ENCODE assay signal across 32 cellular contexts in the genomic region with DNA sequence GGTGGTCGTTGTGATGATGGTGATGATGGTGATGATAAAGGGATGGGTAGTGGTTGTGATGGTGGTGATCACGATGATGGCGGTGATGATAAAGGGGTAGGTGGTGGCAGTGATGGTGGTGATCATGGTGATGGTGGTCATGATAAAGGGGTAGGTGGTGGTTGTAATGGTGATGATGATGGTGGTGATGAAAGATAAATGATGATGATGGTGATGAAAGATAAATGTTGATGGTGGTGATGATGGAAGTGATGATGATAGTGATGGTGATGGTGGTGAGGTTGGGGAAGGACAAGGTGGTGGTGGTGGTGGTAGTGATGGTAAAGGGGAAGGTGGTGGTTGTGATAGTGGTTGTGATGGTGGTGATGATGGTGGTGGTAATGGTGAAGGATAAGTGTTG. TPM values are rescaled to one million over a fixed set of nuclear protein-coding genes. Genes with fewer than 3 reads are reported as not detected.
"Had no signal": no experiment of that assay in that cellular context is flagged by ENCODE, and none has a peak within 500 bp of the region (broad histone marks: within the 10 kb centered on the region; RNA-seq: fewer than 3 reads in every experiment).

No MANE protein-coding gene starts in this region.

- DNase-seq: activated CD4-positive, alpha-beta T cell treated with anti-CD3 and anti-CD28 coated beads for 48 hours; activated CD4-positive, alpha-beta T cell treated with anti-CD3 and anti-CD28 coated beads, Interleukin-2, amount 50 U/mL, for 48 hours; activated CD8-positive, alpha-beta memory T cell treated with anti-CD3 and anti-CD28 coated beads for 24 hours; activated effector memory CD4-positive, alpha-beta T cell treated with Interleukin-2 at 50 U/mL for 16 hours; activated naive CD4-positive, alpha-beta T cell treated with Interleukin-2 at 50 U/mL for 16 hours; aorta; body of pancreas; cerebellar nuclear complex; colonic mucosa; dorsolateral prefrontal cortex; effector memory CD4-positive, alpha-beta T cell; esophagus squamous epithelium; foreskin melanocyte; glutamatergic neuron; left colon; mammary epithelial cell; naive B cell; right cardiac atrium; stimulated activated CD4-positive, alpha-beta T cell treated with anti-CD3 and anti-CD28 coated beads, Interleukin-4, amount 100 ng/mL, for 1 hour; stomach; SW 1271; T1000; WERI-Rb-1 had no signal

- ATAC-seq: activated CD4-positive, CD25-positive, alpha-beta regulatory T cell treated with anti-CD3 and anti-CD28 coated beads, Interleukin-2, amount 50 U/mL, for 24 hours; body of pancreas; left colon; right cardiac atrium had no signal

- H3K9me3 Mint-ChIP-seq: T-helper 1 cell treated with Interleukin-12 subunit alpha and Interleukin-12 subunit beta and Interleukin-4 antibody, amounts not matched to agents 30 μg/mL and 1 μg/mL, for 36 hours had no signal

- H3K79me2 ChIP-seq: hepatocyte had no signal

- H3K27ac Mint-ChIP-seq: activated naive CD8-positive, alpha-beta T cell; mesothelial cell of epicardium; T-helper 1 cell treated with Interleukin-12 subunit alpha and Interleukin-12 subunit beta and Interleukin-4 antibody, amounts not matched to agents 30 μg/mL and 1 μg/mL, for 36 hours had no signal

- FAIRE-seq: kidney had no signal

- H3K4me2 ChIP-seq: hepatocyte had no signal

- H2AFZ ChIP-seq: hepatocyte had no signal

- H3K4me1 ChIP-seq: body of pancreas, colonic mucosa, tibial artery had no signal

- H3K27me3 ChIP-seq: body of pancreas, colonic mucosa, dorsolateral prefrontal cortex, esophagus squamous epithelium, hepatocyte, stomach, suprapubic skin had no signal

- H3K9me3 ChIP-seq: body of pancreas, colonic mucosa, esophagus squamous epithelium, stomach, suprapubic skin, tibial artery had no signal

- H3K27me3 Mint-ChIP-seq: activated naive CD8-positive, alpha-beta T cell had no signal

- H3K4me3 Mint-ChIP-seq: activated naive CD8-positive, alpha-beta T cell; mesothelial cell of epicardium; naive B cell; T-helper 1 cell treated with Interleukin-12 subunit alpha and Interleukin-12 subunit beta and Interleukin-4 antibody, amounts not matched to agents 30 μg/mL and 1 μg/mL, for 36 hours had no signal

- H3K4me3 ChIP-seq: body of pancreas, colonic mucosa, dorsolateral prefrontal cortex, esophagus squamous epithelium, hepatocyte, stomach, suprapubic skin, tibial artery had no signal

- H3K36me3 ChIP-seq: colonic mucosa, esophagus squamous epithelium, stomach, suprapubic skin, WERI-Rb-1 had no signal

- H3K36me3 Mint-ChIP-seq: activated naive CD8-positive, alpha-beta T cell; naive B cell had no signal

- H3K27ac ChIP-seq: body of pancreas, colonic mucosa, esophagus squamous epithelium, hepatocyte, stomach, suprapubic skin, tibial artery, WERI-Rb-1 had no signal

RNA-seq across cellular contexts. Expression of gene BEAN1, which starts 46.7 kb away (rescaled TPM):
- total RNA-seq: body of pancreas, left colon, skeletal muscle tissue had no signal
